6 cellular contexts compared by ENCODE assay signal in genomic region chr1:208640295-208640694, GRCh38.
"Had no signal": no experiment of that assay in that cellular context is flagged by ENCODE, and none has a peak within 500 bp of the region (broad histone marks: within the 10 kb centered on the region; RNA-seq: fewer than 3 reads in every experiment).

No MANE protein-coding gene starts in this region.

- H3K4me1 ChIP-seq: HAP-1 had no signal

- H3K4me3 ChIP-seq: GM23248, HAP-1 had no signal

- H3K9ac ChIP-seq: GM23248 had no signal

- DNase-seq: GM23248, GOT3, H7, HFFc6 had no signal

- H3K9me3 ChIP-seq: HAP-1 had no signal

- H3K36me3 ChIP-seq: HAP-1 had no signal

- H3K27ac ChIP-seq: GM23248, HL-60 had no signal
